ENCODE assay signal across 8 cellular contexts in the genomic region with DNA sequence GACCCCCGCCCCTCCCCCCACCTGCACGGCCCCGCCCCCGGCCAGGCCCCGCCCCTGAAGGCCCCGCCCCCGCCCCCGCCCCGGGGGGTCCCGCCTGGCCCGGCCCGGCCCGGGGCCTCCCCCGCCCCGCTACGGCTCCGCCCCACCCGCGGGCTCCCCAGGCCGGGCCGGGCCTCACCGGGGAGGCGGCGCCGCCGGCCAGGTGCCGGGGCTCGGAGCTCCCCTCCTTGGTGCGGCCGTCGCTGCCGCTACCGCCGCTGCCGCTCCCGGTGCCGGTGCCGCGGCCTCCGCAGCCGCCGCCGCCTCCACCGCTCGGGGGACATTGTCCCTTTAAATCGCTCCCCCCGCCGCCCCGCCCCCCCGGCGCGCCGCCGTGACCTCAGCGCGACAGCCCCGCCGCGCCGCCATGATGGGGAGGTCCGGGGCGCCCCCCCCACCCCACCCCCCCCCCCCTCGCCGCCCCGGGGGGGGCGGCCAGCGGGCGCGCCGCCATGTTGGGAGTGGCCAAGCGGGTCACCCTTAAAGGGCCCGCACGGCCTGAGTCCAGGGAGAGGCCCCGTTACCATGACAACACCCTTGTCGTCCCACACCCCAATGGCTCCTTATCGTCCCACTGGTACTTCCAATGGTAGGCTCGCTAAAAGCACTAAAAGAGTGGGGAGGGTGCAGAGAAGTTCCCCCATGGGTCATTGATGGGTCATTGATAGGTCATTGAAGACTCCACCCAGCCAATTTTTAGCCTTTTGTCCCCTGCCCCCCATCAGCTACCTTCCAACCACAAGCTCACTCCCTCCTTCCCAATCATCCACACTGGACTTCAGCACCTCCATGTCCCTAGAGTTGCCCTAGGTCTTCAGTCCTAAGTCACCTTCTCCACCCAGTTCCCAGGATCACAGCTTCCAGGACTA. TPM values are rescaled to one million over a fixed set of nuclear protein-coding genes. Genes with fewer than 3 reads are reported as not detected.
DNase-seq lines count a peak whose midpoint lies in the region; ATAC-seq and TF ChIP-seq lines count a peak whose summit lies in the region.

A gene with protein sequence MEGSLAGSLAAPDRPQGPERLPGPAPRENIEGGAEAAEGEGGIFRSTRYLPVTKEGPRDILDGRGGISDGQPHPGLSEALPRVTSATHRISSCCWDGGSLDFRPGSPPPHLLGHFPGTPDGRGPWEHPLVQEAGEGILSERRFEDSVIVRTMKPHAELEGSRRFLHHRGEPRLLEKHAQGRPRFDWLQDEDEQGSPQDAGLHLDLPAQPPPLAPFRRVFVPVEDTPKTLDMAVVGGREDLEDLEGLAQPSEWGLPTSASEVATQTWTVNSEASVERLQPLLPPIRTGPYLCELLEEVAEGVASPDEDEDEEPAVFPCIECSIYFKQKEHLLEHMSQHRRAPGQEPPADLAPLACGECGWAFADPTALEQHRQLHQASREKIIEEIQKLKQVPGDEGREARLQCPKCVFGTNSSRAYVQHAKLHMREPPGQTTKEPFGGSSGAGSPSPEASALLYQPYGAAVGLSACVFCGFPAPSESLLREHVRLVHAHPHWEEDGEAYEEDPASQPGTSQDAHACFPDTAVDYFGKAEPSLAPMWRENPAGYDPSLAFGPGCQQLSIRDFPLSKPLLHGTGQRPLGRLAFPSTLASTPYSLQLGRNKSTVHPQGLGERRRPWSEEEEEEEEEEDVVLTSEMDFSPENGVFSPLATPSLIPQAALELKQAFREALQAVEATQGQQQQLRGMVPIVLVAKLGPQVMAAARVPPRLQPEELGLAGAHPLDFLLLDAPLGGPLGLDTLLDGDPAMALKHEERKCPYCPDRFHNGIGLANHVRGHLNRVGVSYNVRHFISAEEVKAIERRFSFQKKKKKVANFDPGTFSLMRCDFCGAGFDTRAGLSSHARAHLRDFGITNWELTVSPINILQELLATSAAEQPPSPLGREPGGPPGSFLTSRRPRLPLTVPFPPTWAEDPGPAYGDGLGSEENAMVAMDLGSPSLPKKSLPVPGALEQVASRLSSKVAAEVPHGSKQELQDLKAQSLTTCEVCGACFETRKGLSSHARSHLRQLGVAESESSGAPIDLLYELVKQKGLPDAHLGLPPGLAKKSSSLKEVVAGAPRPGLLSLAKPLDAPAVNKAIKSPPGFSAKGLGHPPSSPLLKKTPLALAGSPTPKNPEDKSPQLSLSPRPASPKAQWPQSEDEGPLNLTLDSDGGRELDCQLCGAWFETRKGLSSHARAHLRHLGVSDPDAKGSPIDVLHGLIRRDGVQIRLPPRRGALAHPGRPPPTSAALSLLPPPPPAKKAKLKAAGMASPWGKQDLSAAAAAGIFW (N-terminal part only) (minus strand): TSS at position 337 of the 908 bp plus-strand sequence. CDS start 1,649 bp downstream, outside the sequence.

- H3K4me1 Mint-ChIP-seq in T-cell: peaks cover 24 to 33% (median 32%) of the 10 kb centered on the region in 3 donors
- peaks cover 25% of the 10 kb centered on the region for H3K4me1 Mint-ChIP-seq in activated naive CD8-positive, alpha-beta T cell treated with anti-CD3 and anti-CD28 coated beads, Interleukin-2, amount 10 ng/mL, durations not matched to agents 7 days and 5 days

- H3K4me1 ChIP-seq in cardiac muscle cell (ENCODE audit: low read depth): no peaks in the 10 kb centered on the region
- H3K4me1 ChIP-seq in parathyroid adenoma: peaks cover 4% of the 10 kb centered on the region
- peaks cover 24 to 47% of the 10 kb centered on the region in 2 donors for H3K4me1 ChIP-seq in thoracic aorta (ENCODE audit: control insufficient read depth in 1 of 2, low read depth in 2 of 2)

- no peaks in the 10 kb centered on the region for H3K27me3 Mint-ChIP-seq in T-cell
- H3K27me3 Mint-ChIP-seq in activated naive CD8-positive, alpha-beta T cell treated with anti-CD3 and anti-CD28 coated beads, Interleukin-2, amount 10 ng/mL, durations not matched to agents 7 days and 5 days: no peaks in the 10 kb centered on the region

- ATAC-seq in T-cell (replicated peaks in 1 of 4) (peak; percentile 80 to 88 (median 84)), thoracic aorta (ENCODE audit: insufficient number of reproducible peaks, low FRiP score, low read depth) (no peak)
- ATAC-seq in activated naive CD8-positive, alpha-beta T cell treated with anti-CD3 and anti-CD28 coated beads, Interleukin-2, amount 10 ng/mL, durations not matched to agents 7 days and 5 days (ENCODE audit: low read depth): peak; percentile 68

- peaks cover 24% of the 10 kb centered on the region for H3K36me3 Mint-ChIP-seq in T-cell
- H3K36me3 Mint-ChIP-seq in activated naive CD8-positive, alpha-beta T cell treated with anti-CD3 and anti-CD28 coated beads, Interleukin-2, amount 10 ng/mL, durations not matched to agents 7 days and 5 days: peaks cover 26% of the 10 kb centered on the region

- no peak within 1 kb of the TSS for H3K9ac ChIP-seq in parathyroid adenoma

- H3K27me3 ChIP-seq in cardiac muscle cell (peaks cover 12% of the 10 kb centered on the region), parathyroid adenoma (ENCODE audit: control insufficient read depth, insufficient read depth, low read length) (no peaks in the 10 kb centered on the region), thoracic aorta (replicated peaks; ENCODE audit: insufficient read depth) (no peaks in the 10 kb centered on the region)

- H3K79me2 ChIP-seq in parathyroid adenoma: no peaks in the 10 kb centered on the region

- POLR2A ChIA-PET in T-cell (lab: Charles Lee): interaction anchor here in 1 of 2 donors (0.6 kb wide), 1 partner anchor 31 kb away, joined by 3 read pairs; a partner anchor contains a TSS
- POLR2A ChIA-PET in activated naive CD8-positive, alpha-beta T cell treated with anti-CD3 and anti-CD28 coated beads, Interleukin-2, amount 10 ng/mL, durations not matched to agents 7 days and 5 days (lab: Charles Lee): interaction anchor here (0.8 to 3.5 kb wide), 8 partner anchors 9 to 105 kb away, joined by 3 to 12 read pairs (median 4); a partner anchor contains a TSS

- H3K27ac ChIP-seq in cardiac muscle cell: no peak within 1 kb of the TSS
- peak within 1 kb of the TSS; percentile 65 for H3K27ac ChIP-seq in parathyroid adenoma
- peak within 1 kb of the TSS in 1 of 2 donors; percentile 65 for H3K27ac ChIP-seq in thoracic aorta

- H3K4me2 ChIP-seq in parathyroid adenoma (ENCODE audit: low read length): peak within 1 kb of the TSS; percentile 81

- peak within 1 kb of the TSS; percentile 72 to 84 (median 81) for H3K4me3 Mint-ChIP-seq in T-cell
- peak within 1 kb of the TSS; percentile 83 for H3K4me3 Mint-ChIP-seq in activated naive CD8-positive, alpha-beta T cell treated with anti-CD3 and anti-CD28 coated beads, Interleukin-2, amount 10 ng/mL, durations not matched to agents 7 days and 5 days

- CTCF ChIA-PET in T-cell (lab: Charles Lee): interaction anchor here in 1 of 2 donors (1.2 kb wide), 1 partner anchor 14 kb away, joined by 3 read pairs; no protein-coding TSS in a partner anchor

- H3K4me3 ChIP-seq in cardiac muscle cell: peak within 1 kb of the TSS; percentile 87
- H3K4me3 ChIP-seq in parathyroid adenoma (ENCODE audit: low read depth, low read length): peak within 1 kb of the TSS; percentile 60
- H3K4me3 ChIP-seq in thoracic aorta: peak within 1 kb of the TSS; percentile 84

- H3K36me3 ChIP-seq in cardiac muscle cell (no peaks in the 10 kb centered on the region), parathyroid adenoma (ENCODE audit: control insufficient read depth, insufficient read depth, low read length) (no peaks in the 10 kb centered on the region), thoracic aorta (no peaks in the 10 kb centered on the region)

- no peak for TF ChIP-seq CTCF in cardiac muscle cell (IDR thresholded peaks at IDR 0.05; ENCODE audit: low read depth, low read length)
- no peak for TF ChIP-seq CTCF in parathyroid adenoma (IDR thresholded peaks at IDR 0.05)
- TF ChIP-seq CTCF in thoracic aorta (IDR thresholded peaks at IDR 0.05): no peak

- no peaks in the 10 kb centered on the region for H3K9me3 Mint-ChIP-seq in T-cell
- H3K9me3 Mint-ChIP-seq in activated naive CD8-positive, alpha-beta T cell treated with anti-CD3 and anti-CD28 coated beads, Interleukin-2, amount 10 ng/mL, durations not matched to agents 7 days and 5 days: no peaks in the 10 kb centered on the region

- H3K9me3 ChIP-seq in cardiac muscle cell (ENCODE audit: low read depth): no peaks in the 10 kb centered on the region
- H3K9me3 ChIP-seq in parathyroid adenoma (ENCODE audit: control insufficient read depth, low read length): no peaks in the 10 kb centered on the region
- H3K9me3 ChIP-seq in thoracic aorta: no peaks in the 10 kb centered on the region

- DNase-seq in NCI-H2029 (lab: John Stamatoyannopoulos, UW): peak; percentile 54
- no peak for DNase-seq in NCI-H2029 treated with DMSO at 0.1 percent for 48 hours (lab: John Stamatoyannopoulos, UW)
- no peak for DNase-seq in HT1080 (ENCODE audit: low read depth)
- DNase-seq in T-cell: peak; percentile 74 to 90 (median 83)
- peak; percentile 92 for DNase-seq in activated naive CD8-positive, alpha-beta T cell treated with anti-CD3 and anti-CD28 coated beads, Interleukin-2, amount 10 ng/mL, durations not matched to agents 7 days and 5 days
- DNase-seq in cardiac muscle cell (ENCODE audit: low read depth in 1 of 2, low spot score in 1 of 2): peak; percentile 85 to 87
- DNase-seq in thoracic aorta (ENCODE audit: low spot score): no peak

- peak within 1 kb of the TSS; percentile 96 to 97 for H3K27ac Mint-ChIP-seq in T-cell
- peak within 1 kb of the TSS; percentile 89 for H3K27ac Mint-ChIP-seq in activated naive CD8-positive, alpha-beta T cell treated with anti-CD3 and anti-CD28 coated beads, Interleukin-2, amount 10 ng/mL, durations not matched to agents 7 days and 5 days

- H2AFZ ChIP-seq in parathyroid adenoma: peak within 1 kb of the TSS; percentile 93

RNA-seq across cellular contexts. Expression of the gene that starts here (rescaled TPM):
- total RNA-seq in HT1080 (2014; rRNA removed; shearing (Covaris generic)): 23.6 and 28.9 TPM in 2 replicates
- polyA plus RNA-seq in HT1080 (2015; cell fraction: cytosol; rRNA removed): 47.9 and 49.7 TPM in 2 replicates
- polyA plus RNA-seq in HT1080 (2015; cell fraction: nucleus; rRNA removed): 46.1 and 49.0 TPM in 2 replicates
- total RNA-seq in T-cell (10 to 100 TPM; 19.7 to 39.1 (median 34.6) TPM), cardiac muscle cell (60.4 and 82.7 TPM in 2 replicates), thoracic aorta (10 to 100 TPM; 37.8 to 45.3 TPM)
- total RNA-seq in activated naive CD8-positive, alpha-beta T cell treated with anti-CD3 and anti-CD28 coated beads, Interleukin-2, amount 10 ng/mL, durations not matched to agents 7 days and 5 days: 10 to 100 TPM; 28.4 to 29.3 TPM
- 40.3 and 45.9 TPM in 2 replicates for polyA plus RNA-seq in cardiac muscle cell

Comparison
In these comparisons a context has a peak if more than half of its experiments do, and no peak if none do; other contexts are left out.
1. DNase-seq: peak in NCI-H2029 (single experiment), T-cell (34 of 34), activated naive CD8-positive, alpha-beta T cell treated with anti-CD3 and anti-CD28 coated beads, Interleukin-2, amount 10 ng/mL, durations not matched to agents 7 days and 5 days (single experiment) and cardiac muscle cell (2 of 2); none in NCI-H2029 treated with DMSO at 0.1 percent for 48 hours (single experiment), HT1080 (single experiment) and thoracic aorta (single experiment).
2. Peak in every context shown above with its lines, with median percentiles within 50 percentile points of each other: H3K4me3 ChIP-seq.